ENCODE assay signal across 8 cellular contexts in the genomic region with DNA sequence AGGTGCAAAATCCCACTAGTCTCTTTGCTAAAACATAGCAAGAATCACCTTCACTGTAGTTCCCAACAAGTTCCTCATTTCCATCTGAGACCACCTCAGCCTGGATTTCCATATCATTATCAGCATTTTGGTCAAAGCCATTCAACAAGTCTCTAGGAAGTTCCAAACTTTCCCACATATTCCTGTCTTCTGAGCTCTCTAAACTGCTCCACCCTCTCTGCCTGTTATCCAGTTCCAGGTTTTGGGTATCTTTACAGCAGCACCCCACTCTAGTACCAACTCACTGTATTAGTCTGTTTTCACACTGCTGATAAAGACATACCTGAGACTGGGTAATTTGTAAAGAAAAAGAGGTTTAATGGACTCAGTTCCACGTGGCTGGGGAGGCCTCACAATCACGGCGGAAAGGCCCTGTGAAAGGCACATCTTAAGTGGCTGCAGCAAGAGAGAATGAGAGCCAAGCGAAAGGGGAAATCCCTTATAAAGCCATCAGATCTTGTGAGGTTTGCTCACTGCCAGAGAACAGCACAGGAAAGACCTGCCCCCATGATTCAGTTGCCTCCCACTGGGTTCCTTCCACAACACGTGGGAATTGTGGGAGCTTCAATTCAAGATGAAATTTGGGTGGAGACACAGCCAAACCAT.
DNase-seq lines count a peak whose midpoint lies in the region; ATAC-seq and TF ChIP-seq lines count a peak whose summit lies in the region.
"Not testable (repeated sequence)": the region's sequence is repeated elsewhere in the genome, so short reads cannot be mapped to it uniquely, and the experiment has no call there.

No MANE protein-coding gene starts in this region.

- H3K27me3 Mint-ChIP-seq in activated T-cell treated with anti-CD3 and anti-CD28 coated beads, Interleukin-2, amount 50 U/mL, for 4 hours (ENCODE audit: low read depth), result not testable (repeated sequence)

- H3K4me3 ChIP-seq in OCI-LY3 (ENCODE audit: low read length); fibroblast of mammary gland (ENCODE audit: control insufficient read depth, low read depth, low read length); upper lobe of right lung: not testable (repeated sequence)

- H3K79me2 ChIP-seq in OCI-LY3 (ENCODE audit: low read length), result not testable (repeated sequence)

- H3K36me3 ChIP-seq in OCI-LY3 (replicated peaks; ENCODE audit: low read depth, low read length); upper lobe of right lung: not testable (repeated sequence)

- not testable (repeated sequence) for H3K9me3 Mint-ChIP-seq in activated T-cell treated with anti-CD3 and anti-CD28 coated beads, Interleukin-2, amount 50 U/mL, for 4 hours

- H3K4me1 ChIP-seq in OCI-LY3 (ENCODE audit: low read length), result peaks cover 12% of the 10 kb centered on the region
- not testable (repeated sequence) for H3K4me1 ChIP-seq in upper lobe of right lung

- peak; percentile 73 for ATAC-seq in GM18867 (IDR thresholded peaks at IDR 0.05; ENCODE audit: unreplicated experiment)
- peak; percentile 95 for ATAC-seq in GM21786 (IDR thresholded peaks at IDR 0.05; ENCODE audit: unreplicated experiment)
- ATAC-seq in HG03108 (IDR thresholded peaks at IDR 0.05; ENCODE audit: unreplicated experiment), result peak; percentile 77
- ATAC-seq in activated T-cell treated with anti-CD3 and anti-CD28 coated beads, Interleukin-2, amount 50 U/mL, for 4 hours, result peak; percentile 81 to 91
- ATAC-seq in omental fat pad (ENCODE audit: low FRiP score), result peak; percentile 44
- peak; percentile 87 for ATAC-seq in upper lobe of right lung

- H3K9me3 ChIP-seq in OCI-LY3 (ENCODE audit: insufficient read depth, low read length); upper lobe of right lung: not testable (repeated sequence)

- not testable (repeated sequence) for H3K9ac ChIP-seq in OCI-LY3 (ENCODE audit: low read length)

- H3K4me1 Mint-ChIP-seq in activated T-cell treated with anti-CD3 and anti-CD28 coated beads, Interleukin-2, amount 50 U/mL, for 4 hours (ENCODE audit: low read depth), result peaks cover 19% of the 10 kb centered on the region

- not testable (repeated sequence) for H2AFZ ChIP-seq in OCI-LY3 (ENCODE audit: low read depth, low read length)

- DNase-seq in activated T-cell treated with anti-CD3 and anti-CD28 coated beads, Interleukin-2, amount 50 U/mL, for 4 hours, result peak; percentile 5
- DNase-seq in fibroblast of mammary gland (ENCODE audit: low read depth), result peak; percentile 77
- not testable (repeated sequence) for DNase-seq in omental fat pad (ENCODE audit: low spot score); upper lobe of right lung

- H4K20me1 ChIP-seq in OCI-LY3 (ENCODE audit: insufficient read depth, low read length), result not testable (repeated sequence)

- H3K27me3 ChIP-seq in OCI-LY3 (ENCODE audit: low read depth, low read length); upper lobe of right lung: not testable (repeated sequence)

- intact Hi-C loops in upper lobe of right lung (cut with DNase I), result not testable (repeated sequence)

- not testable (repeated sequence) for H3K4me3 Mint-ChIP-seq in activated T-cell treated with anti-CD3 and anti-CD28 coated beads, Interleukin-2, amount 50 U/mL, for 4 hours

- H3K27ac ChIP-seq in OCI-LY3 (ENCODE audit: low read length), result peak overlapping the region; percentile 53
- not testable (repeated sequence) for H3K27ac ChIP-seq in upper lobe of right lung

- TF ChIP-seq CTCF in OCI-LY3 (IDR thresholded peaks at IDR 0.05; ENCODE audit: low read depth, low read length); fibroblast of mammary gland (conservative IDR thresholded peaks at IDR 0.05; ENCODE audit: control insufficient read depth, insufficient read depth, low read depth, low read length); omental fat pad (IDR thresholded peaks at IDR 0.05); upper lobe of right lung (IDR thresholded peaks at IDR 0.05): not testable (repeated sequence)

- peak overlapping the region; percentile 59 for H3K4me2 ChIP-seq in OCI-LY3 (ENCODE audit: low read length)

- peaks cover 10% of the 10 kb centered on the region for H3K36me3 Mint-ChIP-seq in activated T-cell treated with anti-CD3 and anti-CD28 coated beads, Interleukin-2, amount 50 U/mL, for 4 hours (ENCODE audit: insufficient read depth)

Comparison
In these comparisons a context has a peak if more than half of its experiments do, and no peak if none do; other contexts are left out.
1. ATAC-seq: peak in every context shown above with its lines; median percentile 95 in GM21786; 87 in upper lobe of right lung; 86 in activated T-cell treated with anti-CD3 and anti-CD28 coated beads, Interleukin-2, amount 50 U/mL, for 4 hours; 77 in HG03108; 73 in GM18867; 44 in omental fat pad.